In the genomic region with DNA sequence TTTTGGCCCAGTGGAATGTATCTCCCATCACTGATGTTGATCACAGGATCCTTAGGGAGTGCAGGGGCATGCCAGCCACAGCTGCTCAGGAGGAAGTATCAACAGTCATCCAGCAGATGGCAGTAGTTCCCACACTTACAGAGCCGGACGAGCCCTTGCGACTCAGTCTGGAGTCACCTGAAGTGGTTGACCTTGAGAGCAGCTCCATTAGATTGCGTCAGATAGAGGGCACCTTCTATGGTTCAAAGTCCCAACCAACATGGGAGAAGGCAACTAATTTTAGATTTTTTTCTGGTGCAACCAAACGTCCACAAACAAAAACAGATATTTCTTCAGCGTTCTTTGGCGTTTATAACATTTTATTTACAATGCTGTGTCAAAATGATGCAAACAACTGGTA, we compare ENCODE assay signal across 8 cellular contexts.
DNase-seq lines count a peak whose midpoint lies in the region; ATAC-seq and TF ChIP-seq lines count a peak whose summit lies in the region.

No MANE protein-coding gene starts in this region.

- no peaks in the 10 kb centered on the region for H3K9me3 ChIP-seq in CD4-positive, alpha-beta memory T cell (ENCODE audit: control insufficient read depth in 1 of 2, low read length in 2 of 2)
- H3K9me3 ChIP-seq in lower lobe of right lung: no peaks in the 10 kb centered on the region

- no peak overlapping the region for H3K27ac Mint-ChIP-seq in CD4-positive, alpha-beta memory T cell

- peaks cover 0 to 2% (median 0%) of the 10 kb centered on the region in 8 donors for H3K9me3 Mint-ChIP-seq in CD4-positive, alpha-beta memory T cell

- intact Hi-C loops in CD4-positive, alpha-beta memory T cell (cut with micrococcal nuclease): loop anchor here (5.0 kb wide), 1 partner anchor 539 kb away; no protein-coding TSS in a partner anchor
- intact Hi-C loops in lower lobe of right lung (cut with DNase I): no loop called here

- no peak overlapping the region for H3K4me3 ChIP-seq in CD4-positive, alpha-beta memory T cell (ENCODE audit: low read length in 2 of 2)
- no peak overlapping the region for H3K4me3 ChIP-seq in lower lobe of right lung

- no peak overlapping the region for H3K4me3 Mint-ChIP-seq in CD4-positive, alpha-beta memory T cell

- H3K27ac ChIP-seq in CD4-positive, alpha-beta memory T cell (ENCODE audit: low read depth, low read length): no peak overlapping the region
- H3K27ac ChIP-seq in lower lobe of right lung: no peak overlapping the region

- peaks cover 0 to 2% (median 0%) of the 10 kb centered on the region in 4 donors for H3K4me1 Mint-ChIP-seq in CD4-positive, alpha-beta memory T cell

- CTCF ChIA-PET in CD4-positive, alpha-beta memory T cell (lab: Charles Lee; ENCODE audit: partially characterized antibody): interaction anchor here (0.7 to 1.4 kb wide), 6 partner anchors 9 to 445 kb away, joined by 3 to 6 read pairs (median 3); no protein-coding TSS in a partner anchor

- peak; percentile 76 for TF ChIP-seq CTCF in lower lobe of right lung (IDR thresholded peaks at IDR 0.05)

- H3K36me3 ChIP-seq in CD4-positive, alpha-beta memory T cell (ENCODE audit: insufficient read depth, low read length): no peaks in the 10 kb centered on the region
- H3K36me3 ChIP-seq in lower lobe of right lung: no peaks in the 10 kb centered on the region

- H3K4me1 ChIP-seq in CD4-positive, alpha-beta memory T cell (ENCODE audit: insufficient read depth, low read length): no peaks in the 10 kb centered on the region
- no peaks in the 10 kb centered on the region for H3K4me1 ChIP-seq in lower lobe of right lung

- POLR2A ChIA-PET in CD4-positive, alpha-beta memory T cell (lab: Charles Lee; ENCODE audit: partially characterized antibody): no interaction called here

- no peaks in the 10 kb centered on the region for H3K36me3 Mint-ChIP-seq in CD4-positive, alpha-beta memory T cell

- peak in 4 of 5 donors; percentile 18 to 30 (median 28) for DNase-seq in CD4-positive, alpha-beta memory T cell
- DNase-seq in NCI-H2227 (lab: John Stamatoyannopoulos, UW; ENCODE audit: unreplicated experiment) (peak; percentile 90), dermis microvascular lymphatic vessel endothelial cell (ENCODE audit: low read depth in 2 of 2) (peak; percentile 45 to 74), lower lobe of right lung (peak; percentile 63)
- DNase-seq in stimulated activated CD8-positive, alpha-beta memory T cell treated with anti-CD3 and anti-CD28 coated beads, Interleukin-7, amount 100 ng/mL, for 24 hours (ENCODE audit: low read depth): peak; percentile 13

- peaks cover 14 to 17% of the 10 kb centered on the region in 2 donors for H3K27me3 Mint-ChIP-seq in CD4-positive, alpha-beta memory T cell

- ATAC-seq in GM19324 (IDR thresholded peaks at IDR 0.05; ENCODE audit: low FRiP score, unreplicated experiment) (peak; percentile 97), HG03280 (IDR thresholded peaks at IDR 0.05; ENCODE audit: unreplicated experiment) (peak; percentile 99), lower lobe of right lung (peak; percentile 93 to 95)
- peak; percentile 44 to 55 for ATAC-seq in activated CD4-positive, CD25-positive, alpha-beta regulatory T cell treated with anti-CD3 and anti-CD28 coated beads, Interleukin-2, amount 50 U/mL, for 24 hours

- H3K27me3 ChIP-seq in CD4-positive, alpha-beta memory T cell (ENCODE audit: insufficient read depth, low read length): no peaks in the 10 kb centered on the region
- peaks cover 9% of the 10 kb centered on the region for H3K27me3 ChIP-seq in lower lobe of right lung (ENCODE audit: low read depth)

Comparison
In these comparisons a context has a peak if more than half of its experiments do, and no peak if none do; other contexts are left out.
1. DNase-seq: peak in every context shown above with its lines; median percentile 90 in NCI-H2227; 63 in lower lobe of right lung; 60 in dermis microvascular lymphatic vessel endothelial cell; 28 in CD4-positive, alpha-beta memory T cell; 13 in stimulated activated CD8-positive, alpha-beta memory T cell treated with anti-CD3 and anti-CD28 coated beads, Interleukin-7, amount 100 ng/mL, for 24 hours.